In genomic region chr2:188572592-188572991, GRCh38 we compare ENCODE assay signal across 20 cellular contexts.
"Had no signal": no experiment of that assay in that cellular context is flagged by ENCODE, and none has a peak within 500 bp of the region (broad histone marks: within the 10 kb centered on the region; RNA-seq: fewer than 3 reads in every experiment).

No MANE protein-coding gene starts in this region.

- H3K27ac ChIP-seq: cardiac muscle cell had no signal

- H3K4me3 ChIP-seq: cardiac muscle cell had no signal

- DNase-seq: activated CD4-positive, alpha-beta memory T cell treated with anti-CD3 and anti-CD28 coated beads for 36 hours; activated CD4-positive, alpha-beta T cell treated with anti-CD3 and anti-CD28 coated beads, Interleukin-2, amount 10 ng/mL, durations not matched to agents 7 days and 5 days; activated CD4-positive, CD25-positive, alpha-beta regulatory T cell; activated CD8-positive, alpha-beta memory T cell treated with anti-CD3 and anti-CD28 coated beads for 24 hours; activated gamma-delta T cell; activated naive CD4-positive, alpha-beta T cell treated with anti-CD3 and anti-CD28 coated beads for 36 hours; activated T-cell treated with anti-CD3 and anti-CD28 coated beads for 4 hours; activated T-cell treated with anti-CD3 and anti-CD28 coated beads, Interleukin-2, amount 50 U/mL, for 48 hours; amygdala; cerebellar nuclear complex; Kasumi-1; KBM-7; NCI-H1092; NCI-H1930; NCI-H510A treated with DMSO at 0.1 percent for 48 hours; SHP77 treated with DMSO at 0.1 percent for 48 hours; T-cell; T-helper 2 cell; T1000 had no signal

- H3K27me3 ChIP-seq: cardiac muscle cell had no signal
